Comparison of ENCODE assay signal across 13 cellular contexts in the genomic region with DNA sequence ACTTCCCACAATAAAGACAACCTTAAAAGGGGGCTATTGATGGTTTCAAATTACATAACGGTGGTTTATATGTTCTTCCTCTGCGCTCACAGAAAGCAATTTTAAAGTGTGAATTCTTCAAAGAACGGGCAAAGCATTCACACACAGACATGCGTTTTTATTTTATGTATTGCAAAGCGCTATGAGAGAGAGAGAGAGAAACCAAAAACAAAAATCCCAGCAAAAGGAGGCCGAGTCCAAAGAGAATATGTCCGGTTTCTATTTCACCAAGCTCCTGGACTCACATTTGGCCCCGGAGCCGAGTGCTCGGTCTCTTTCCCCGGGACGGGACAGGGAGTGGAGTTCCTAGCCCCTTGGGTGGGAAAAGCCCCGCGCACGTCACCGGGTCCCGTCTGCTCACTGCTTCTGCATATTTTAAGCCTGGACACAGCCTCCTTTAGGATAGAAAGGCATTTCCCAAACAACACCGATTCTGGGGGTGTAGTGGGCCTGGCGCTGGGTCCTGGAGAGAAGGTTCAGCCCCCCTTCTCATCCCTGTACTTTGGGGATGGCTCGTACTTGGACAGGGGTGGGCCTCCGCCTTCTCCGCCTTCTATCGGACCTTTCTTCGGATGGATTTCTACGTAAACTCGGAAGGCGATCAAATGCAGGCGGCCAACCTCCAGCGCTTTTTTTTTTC. TPM values are rescaled to one million over a fixed set of nuclear protein-coding genes. Genes with fewer than 3 reads are reported as not detected.
DNase-seq lines count a peak whose midpoint lies in the region; ATAC-seq, FAIRE-seq and TF ChIP-seq lines count a peak whose summit lies in the region.
"Had no signal": no experiment of that assay in that cellular context is flagged by ENCODE, and none has a peak within 500 bp of the region (broad histone marks: within the 10 kb centered on the region; RNA-seq: fewer than 3 reads in every experiment).

No MANE protein-coding gene starts in this region.

- peaks cover 17 to 71% (median 52%) of the 10 kb centered on the region in 6 donors for H3K4me1 ChIP-seq in spleen

- no peak for DNase-seq in activated CD4-positive, alpha-beta T cell treated with anti-CD3 and anti-CD28 coated beads, Interleukin-2, amount 10 ng/mL, durations not matched to agents 24 days and 14 days
- no peak for DNase-seq in activated CD4-positive, alpha-beta T cell treated with anti-CD3 and anti-CD28 coated beads for 4 hours
- DNase-seq in WERI-Rb-1 (no peak), spleen (no peak), urothelium cell line (ENCODE audit: low spot score) (no peak)

- H3K36me3 ChIP-seq in WERI-Rb-1 (no peaks in the 10 kb centered on the region), spleen (no peaks in the 10 kb centered on the region)

- H3K27me3 ChIP-seq in WERI-Rb-1 (ENCODE audit: insufficient read depth, low read depth, severe bottlenecking) = peaks cover 78% of the 10 kb centered on the region
- H3K27me3 ChIP-seq in spleen (replicated peaks in 1 of 7) = peaks cover 16 to 100% (median 99%) of the 10 kb centered on the region in 7 donors

- no peaks in the 10 kb centered on the region for H3K9me3 Mint-ChIP-seq in activated CD4-positive, alpha-beta T cell treated with anti-CD3 and anti-CD28 coated beads, Interleukin-2, amount 10 ng/mL, durations not matched to agents 24 days and 14 days
- H3K9me3 Mint-ChIP-seq in stimulated activated memory B cell treated with anti-CD40 and anti-IgM and Interleukin-4, amounts not matched to agents 10 μg/mL and 1 μg/mL and 100 μg/mL, for 72 hours = no peaks in the 10 kb centered on the region
- H3K9me3 Mint-ChIP-seq in activated T-helper 17 cell treated with anti-CD3 and anti-CD28 coated beads, Interleukin-2, amount 50 U/mL, for 72 hours = no peaks in the 10 kb centered on the region

- peaks cover 5% of the 10 kb centered on the region for H3K36me3 Mint-ChIP-seq in activated CD4-positive, alpha-beta T cell treated with anti-CD3 and anti-CD28 coated beads, Interleukin-2, amount 10 ng/mL, durations not matched to agents 24 days and 14 days (ENCODE audit: low read depth)
- no peaks in the 10 kb centered on the region for H3K36me3 Mint-ChIP-seq in stimulated activated memory B cell treated with anti-CD40 and anti-IgM and Interleukin-4, amounts not matched to agents 10 μg/mL and 1 μg/mL and 100 μg/mL, for 72 hours
- H3K36me3 Mint-ChIP-seq in activated T-helper 17 cell treated with anti-CD3 and anti-CD28 coated beads, Interleukin-2, amount 50 U/mL, for 72 hours (ENCODE audit: low read depth) = peaks cover 8% of the 10 kb centered on the region

- no peak for TF ChIP-seq POLR2A in spleen (IDR thresholded peaks at IDR 0.05)

- H3K27ac ChIP-seq in WERI-Rb-1 (no peak overlapping the region), spleen (no peak overlapping the region)
- H3K27ac ChIP-seq: HL-60 had no signal

- no peaks in the 10 kb centered on the region for H3K9me3 ChIP-seq in WERI-Rb-1 (ENCODE audit: severe bottlenecking)
- H3K9me3 ChIP-seq in iPS-18c (ENCODE audit: control insufficient read depth, insufficient read depth, low read length) = no peaks in the 10 kb centered on the region
- no peaks in the 10 kb centered on the region for H3K9me3 ChIP-seq in spleen

- peaks cover 80% of the 10 kb centered on the region for H3K27me3 Mint-ChIP-seq in activated CD4-positive, alpha-beta T cell treated with anti-CD3 and anti-CD28 coated beads, Interleukin-2, amount 10 ng/mL, durations not matched to agents 24 days and 14 days
- peaks cover 97% of the 10 kb centered on the region for H3K27me3 Mint-ChIP-seq in stimulated activated memory B cell treated with anti-CD40 and anti-IgM and Interleukin-4, amounts not matched to agents 10 μg/mL and 1 μg/mL and 100 μg/mL, for 72 hours
- H3K27me3 Mint-ChIP-seq in activated T-helper 17 cell treated with anti-CD3 and anti-CD28 coated beads, Interleukin-2, amount 50 U/mL, for 72 hours = peaks cover 64% of the 10 kb centered on the region

- TF ChIP-seq CTCF in WERI-Rb-1 (IDR thresholded peaks at IDR 0.05; ENCODE audit: low read depth, low read length) (no peak), spleen (IDR thresholded peaks at IDR 0.05 in 8 of 11, conservative IDR thresholded peaks at IDR 0.05 in 3 of 11) (no peak)

- peak overlapping the region; percentile 36 for H3K27ac Mint-ChIP-seq in activated CD4-positive, alpha-beta T cell treated with anti-CD3 and anti-CD28 coated beads, Interleukin-2, amount 10 ng/mL, durations not matched to agents 24 days and 14 days
- H3K27ac Mint-ChIP-seq in stimulated activated memory B cell treated with anti-CD40 and anti-IgM and Interleukin-4, amounts not matched to agents 10 μg/mL and 1 μg/mL and 100 μg/mL, for 72 hours = no peak overlapping the region
- no peak overlapping the region for H3K27ac Mint-ChIP-seq in activated T-helper 17 cell treated with anti-CD3 and anti-CD28 coated beads, Interleukin-2, amount 50 U/mL, for 72 hours

- intact Hi-C loops in activated CD4-positive, alpha-beta T cell treated with anti-CD3 and anti-CD28 coated beads, Interleukin-2, amount 10 ng/mL, durations not matched to agents 24 days and 14 days (cut with micrococcal nuclease) = loop anchor here (2.0 to 10.0 kb wide), 4 partner anchors 32 to 890 kb away; partner anchors contain the start of gene GFRA1
- intact Hi-C loops in spleen (cut with DNase I; ENCODE audit: low total_unique reads) = no loop called here

- H3K4me3 ChIP-seq in WERI-Rb-1 (ENCODE audit: low read depth, low read length) = peak overlapping the region; percentile 15
- 0 out of 2 replicates have a peak overlapping the region, but pooled peaks have one; percentile 28 for H3K4me3 ChIP-seq in iPS-18c (ENCODE audit: insufficient read depth, low read depth, low read length)
- peak overlapping the region in 6 of 8 donors; percentile 15 to 52 (median 22) for H3K4me3 ChIP-seq in spleen

- no peak for ATAC-seq in stimulated activated memory B cell treated with anti-CD40 and anti-IgM and Interleukin-4, amounts not matched to agents 10 μg/mL and 1 μg/mL and 100 μg/mL, for 72 hours
- no peak for ATAC-seq in activated T-helper 17 cell treated with anti-CD3 and anti-CD28 coated beads, Interleukin-2, amount 50 U/mL, for 72 hours (replicated peaks)

- no peak for FAIRE-seq in urothelium cell line (lab: Jason Lieb, UNC)
- FAIRE-seq: bronchial epithelial cell, GM19239 had no signal

- peaks cover 10% of the 10 kb centered on the region for H3K4me1 Mint-ChIP-seq in activated CD4-positive, alpha-beta T cell treated with anti-CD3 and anti-CD28 coated beads, Interleukin-2, amount 10 ng/mL, durations not matched to agents 24 days and 14 days
- peaks cover 31% of the 10 kb centered on the region for H3K4me1 Mint-ChIP-seq in stimulated activated memory B cell treated with anti-CD40 and anti-IgM and Interleukin-4, amounts not matched to agents 10 μg/mL and 1 μg/mL and 100 μg/mL, for 72 hours
- peaks cover 6% of the 10 kb centered on the region for H3K4me1 Mint-ChIP-seq in activated T-helper 17 cell treated with anti-CD3 and anti-CD28 coated beads, Interleukin-2, amount 50 U/mL, for 72 hours

- 2 to 5% (median 3%) methylated on average over 28 to 29 of the region's 29 CpGs for WGBS in spleen, 5 donors

- H3K4me3 Mint-ChIP-seq in activated CD4-positive, alpha-beta T cell treated with anti-CD3 and anti-CD28 coated beads, Interleukin-2, amount 10 ng/mL, durations not matched to agents 24 days and 14 days = no peak overlapping the region
- no peak overlapping the region for H3K4me3 Mint-ChIP-seq in stimulated activated memory B cell treated with anti-CD40 and anti-IgM and Interleukin-4, amounts not matched to agents 10 μg/mL and 1 μg/mL and 100 μg/mL, for 72 hours
- H3K4me3 Mint-ChIP-seq in activated T-helper 17 cell treated with anti-CD3 and anti-CD28 coated beads, Interleukin-2, amount 50 U/mL, for 72 hours = no peak overlapping the region

RNA-seq across cellular contexts. Expression of gene VAX1, which starts 26.9 kb away (rescaled TPM):
- total RNA-seq in activated CD4-positive, alpha-beta T cell treated with anti-CD3 and anti-CD28 coated beads, Interleukin-2, amount 10 ng/mL, durations not matched to agents 24 days and 14 days = not detected in 2 replicates
- not detected for total RNA-seq in spleen
- polyA plus RNA-seq in spleen = not detected
- not detected for total RNA-seq in activated T-helper 17 cell treated with anti-CD3 and anti-CD28 coated beads, Interleukin-2, amount 50 U/mL, for 72 hours
- total RNA-seq: bronchial epithelial cell; glomerular endothelial cell; T-helper 1 cell treated with Interleukin-12 subunit alpha and Interleukin-12 subunit beta and Interleukin-4 antibody, amounts not matched to agents 30 ng/mL and 1 ng/mL, for 36 hours had no signal

RNA-seq across cellular contexts. Expression of gene KCNK18, which starts 32.3 kb away (rescaled TPM):
- not detected in 2 replicates for total RNA-seq in activated CD4-positive, alpha-beta T cell treated with anti-CD3 and anti-CD28 coated beads, Interleukin-2, amount 10 ng/mL, durations not matched to agents 24 days and 14 days
- not detected for total RNA-seq in spleen
- polyA plus RNA-seq in spleen = not detected
- not detected for total RNA-seq in activated T-helper 17 cell treated with anti-CD3 and anti-CD28 coated beads, Interleukin-2, amount 50 U/mL, for 72 hours
- total RNA-seq: bronchial epithelial cell; glomerular endothelial cell; T-helper 1 cell treated with Interleukin-12 subunit alpha and Interleukin-12 subunit beta and Interleukin-4 antibody, amounts not matched to agents 30 ng/mL and 1 ng/mL, for 36 hours had no signal
